25 cellular contexts compared by ENCODE assay signal in genomic region chr5:36596756-36597155, GRCh38. TPM values are rescaled to one million over a fixed set of nuclear protein-coding genes. Genes with fewer than 3 reads are reported as not detected.
"Had no signal": no experiment of that assay in that cellular context is flagged by ENCODE, and none has a peak within 500 bp of the region (broad histone marks: within the 10 kb centered on the region; RNA-seq: fewer than 3 reads in every experiment).

No MANE protein-coding gene starts in this region.

- H3K79me2 ChIP-seq: parathyroid adenoma had no signal

- DNase-seq: dermis blood vessel endothelial cell; effector memory CD4-positive, alpha-beta T cell; hypothalamus; immature natural killer cell; islet precursor cell; kidney glomerular epithelial cell; left colon; left ventricle myocardium superior; midbrain; naive thymus-derived CD4-positive, alpha-beta T cell; right lobe of liver; small intestine; stimulated activated CD4-positive, alpha-beta T cell treated with anti-CD3 and anti-CD28 coated beads, Interleukin-15, amount 100 ng/mL, for 24 hours; stimulated activated CD4-positive, alpha-beta T cell treated with anti-CD3 and anti-CD28 coated beads, Interleukin-2, amount 100 ng/mL, for 48 hours; stimulated activated naive B cell treated with anti-CD40 and anti-IgM and Interleukin-4, amounts not matched to agents 10 μg/mL and 1 μg/mL and 100 μg/mL, for 72 hours; upper lobe of right lung had no signal

- H3K27ac ChIP-seq: coronary artery, neural progenitor cell, parathyroid adenoma, right lobe of liver, thoracic aorta, tibial nerve, upper lobe of right lung, vagina had no signal

- H3K9me3 ChIP-seq: right lobe of liver, thoracic aorta, tibial nerve, upper lobe of right lung, vagina had no signal

- H2AFZ ChIP-seq: neural progenitor cell, parathyroid adenoma had no signal

- ATAC-seq: left colon; left ventricle myocardium superior; naive thymus-derived CD4-positive, alpha-beta T cell; right lobe of liver; stimulated activated naive B cell treated with anti-CD40 and anti-IgM and Interleukin-4, amounts not matched to agents 10 μg/mL and 1 μg/mL and 100 μg/mL, for 72 hours; upper lobe of right lung had no signal

- H3K4me1 ChIP-seq: neural progenitor cell, parathyroid adenoma, right lobe of liver, upper lobe of right lung, vagina had no signal

- H3K4me3 ChIP-seq: coronary artery, lung, neural progenitor cell, right lobe of liver, thoracic aorta, tibial nerve, upper lobe of right lung, vagina had no signal

- FAIRE-seq: endometrium, frontal cortex, small intestine had no signal

- H3K4me2 ChIP-seq: neural progenitor cell had no signal

- H3K27me3 ChIP-seq: neural progenitor cell, right lobe of liver, tibial nerve, upper lobe of right lung, vagina had no signal

- H3K36me3 ChIP-seq: neural progenitor cell, right lobe of liver, thoracic aorta, tibial nerve, upper lobe of right lung, vagina had no signal

- H3K9ac ChIP-seq: neural progenitor cell, parathyroid adenoma had no signal

RNA-seq across cellular contexts. Expression of gene SLC1A3, which starts 9.7 kb away (rescaled TPM):
- polyA plus RNA-seq: naive thymus-derived CD4-positive, alpha-beta T cell had no signal
